Comparison of ENCODE assay signal across 5 cellular contexts in genomic region chr2:87636246-87636645, GRCh38.
DNase-seq lines count a peak whose midpoint lies in the region; FAIRE-seq and TF ChIP-seq lines count a peak whose summit lies in the region.
"Not testable (repeated sequence)": the region's sequence is repeated elsewhere in the genome, so short reads cannot be mapped to it uniquely, and the experiment has no call there.

No MANE protein-coding gene starts in this region.

- H3K4me2 ChIP-seq in endothelial cell of umbilical vein (ENCODE audit: insufficient read depth, low read length): not testable (repeated sequence)

- TF ChIP-seq POLR2A in breast epithelium (IDR thresholded peaks at IDR 0.05); endothelial cell of umbilical vein (IDR thresholded peaks at IDR 0.05; ENCODE audit: low read depth, low read length): not testable (repeated sequence)

- H3K27me3 ChIP-seq in breast epithelium; endothelial cell of umbilical vein (ENCODE audit: control insufficient read depth in 2 of 2, insufficient read depth in 2 of 2, low read length in 2 of 2): not testable (repeated sequence)

- dilution Hi-C loops in endothelial cell of umbilical vein (cut with MboI; ENCODE audit: extremely low pct_ligation_motif_present, low sequenced_read_pairs): not testable (repeated sequence)

- H3K79me2 ChIP-seq in endothelial cell of umbilical vein (ENCODE audit: control insufficient read depth, insufficient read depth, low read length): not testable (repeated sequence)

- peaks cover 14% of the 10 kb centered on the region for H3K4me1 Mint-ChIP-seq in activated CD4-positive, alpha-beta T cell treated with anti-CD3 and anti-CD28 coated beads, Interleukin-2, amount 10 ng/mL, durations not matched to agents 24 days and 14 days
- peaks cover 34% of the 10 kb centered on the region for H3K4me1 Mint-ChIP-seq in stimulated activated naive CD8-positive, alpha-beta T cell treated with anti-CD3 and anti-CD28 coated beads, Interleukin-15, Interleukin-2, amounts not matched to agents 100 ng/mL and 50 ng/mL, for 24 hours (ENCODE audit: low read depth)

- CTCF ChIA-PET in endothelial cell of umbilical vein (lab: Charles Lee): not testable (repeated sequence)

- not testable (repeated sequence) for H3K4me1 ChIP-seq in breast epithelium; endothelial cell of umbilical vein (ENCODE audit: control insufficient read depth, extremely low read depth, insufficient read depth, low read length)

- intact Hi-C loops in activated CD4-positive, alpha-beta T cell treated with anti-CD3 and anti-CD28 coated beads, Interleukin-2, amount 10 ng/mL, durations not matched to agents 24 days and 14 days (cut with micrococcal nuclease); breast epithelium (cut with DNase I; ENCODE audit: low total_unique reads); endothelial cell of umbilical vein (cut with micrococcal nuclease): not testable (repeated sequence)

- peak; percentile 52 for DNase-seq in activated CD4-positive, alpha-beta T cell treated with anti-CD3 and anti-CD28 coated beads, Interleukin-2, amount 10 ng/mL, durations not matched to agents 24 days and 14 days
- not testable (repeated sequence) for DNase-seq in breast epithelium (ENCODE audit: low spot score in 2 of 2); endothelial cell of umbilical vein (ENCODE audit: low read depth, low spot score)
- DNase-seq in kidney tubule cell (ENCODE audit: low spot score): peak; percentile 2

- H3K4me3 Mint-ChIP-seq in activated CD4-positive, alpha-beta T cell treated with anti-CD3 and anti-CD28 coated beads, Interleukin-2, amount 10 ng/mL, durations not matched to agents 24 days and 14 days; stimulated activated naive CD8-positive, alpha-beta T cell treated with anti-CD3 and anti-CD28 coated beads, Interleukin-15, Interleukin-2, amounts not matched to agents 100 ng/mL and 50 ng/mL, for 24 hours: not testable (repeated sequence)

- not testable (repeated sequence) for H3K27me3 Mint-ChIP-seq in activated CD4-positive, alpha-beta T cell treated with anti-CD3 and anti-CD28 coated beads, Interleukin-2, amount 10 ng/mL, durations not matched to agents 24 days and 14 days; stimulated activated naive CD8-positive, alpha-beta T cell treated with anti-CD3 and anti-CD28 coated beads, Interleukin-15, Interleukin-2, amounts not matched to agents 100 ng/mL and 50 ng/mL, for 24 hours

- not testable (repeated sequence) for H3K36me3 Mint-ChIP-seq in activated CD4-positive, alpha-beta T cell treated with anti-CD3 and anti-CD28 coated beads, Interleukin-2, amount 10 ng/mL, durations not matched to agents 24 days and 14 days (ENCODE audit: low read depth); stimulated activated naive CD8-positive, alpha-beta T cell treated with anti-CD3 and anti-CD28 coated beads, Interleukin-15, Interleukin-2, amounts not matched to agents 100 ng/mL and 50 ng/mL, for 24 hours (ENCODE audit: low read depth)

- H3K9me3 Mint-ChIP-seq in activated CD4-positive, alpha-beta T cell treated with anti-CD3 and anti-CD28 coated beads, Interleukin-2, amount 10 ng/mL, durations not matched to agents 24 days and 14 days; stimulated activated naive CD8-positive, alpha-beta T cell treated with anti-CD3 and anti-CD28 coated beads, Interleukin-15, Interleukin-2, amounts not matched to agents 100 ng/mL and 50 ng/mL, for 24 hours: not testable (repeated sequence)

- peak; percentile 49 for FAIRE-seq in endothelial cell of umbilical vein (lab: Jason Lieb, UNC)

- H3K27ac Mint-ChIP-seq in activated CD4-positive, alpha-beta T cell treated with anti-CD3 and anti-CD28 coated beads, Interleukin-2, amount 10 ng/mL, durations not matched to agents 24 days and 14 days: not testable (repeated sequence)
- peak overlapping the region; percentile 63 for H3K27ac Mint-ChIP-seq in stimulated activated naive CD8-positive, alpha-beta T cell treated with anti-CD3 and anti-CD28 coated beads, Interleukin-15, Interleukin-2, amounts not matched to agents 100 ng/mL and 50 ng/mL, for 24 hours

- peak overlapping the region; percentile 1 to 36 for H3K27ac ChIP-seq in breast epithelium
- H3K27ac ChIP-seq in endothelial cell of umbilical vein (ENCODE audit: insufficient read depth, low read depth, low read length): not testable (repeated sequence)

- not testable (repeated sequence) for H4K20me1 ChIP-seq in endothelial cell of umbilical vein (replicated peaks; ENCODE audit: control insufficient read depth, extremely low read depth, insufficient read depth, low read length)

- not testable (repeated sequence) for H3K9me3 ChIP-seq in breast epithelium; endothelial cell of umbilical vein (replicated peaks; ENCODE audit: control insufficient read depth, insufficient read depth, low read length)

- H3K9ac ChIP-seq in endothelial cell of umbilical vein (replicated peaks; ENCODE audit: extremely low read depth, insufficient read depth, low read length): not testable (repeated sequence)

- not testable (repeated sequence) for H3K4me3 ChIP-seq in breast epithelium; endothelial cell of umbilical vein (replicated peaks in 1 of 3; ENCODE audit: insufficient read depth in 1 of 3, low read depth in 1 of 3, low read length in 3 of 3)

- not testable (repeated sequence) for BruUV-seq in endothelial cell of umbilical vein (replicated peaks; lab: Mats Ljungman, UMichigan)

- H2AFZ ChIP-seq in endothelial cell of umbilical vein (ENCODE audit: low read depth, low read length): not testable (repeated sequence)

- not testable (repeated sequence) for TF ChIP-seq CTCF in breast epithelium (IDR thresholded peaks at IDR 0.05); endothelial cell of umbilical vein (IDR thresholded peaks at IDR 0.05; ENCODE audit: extremely low read depth in 1 of 2, insufficient read depth in 1 of 2, low read depth in 1 of 2, low read length in 2 of 2)

- H3K36me3 ChIP-seq in breast epithelium; endothelial cell of umbilical vein (ENCODE audit: control insufficient read depth in 2 of 2, extremely low read depth in 1 of 2, insufficient read depth in 2 of 2, low read length in 2 of 2): not testable (repeated sequence)

- H3K9me1 ChIP-seq in endothelial cell of umbilical vein (replicated peaks; ENCODE audit: control insufficient read depth, extremely low read depth, insufficient read depth, low read length): not testable (repeated sequence)

- POLR2A ChIA-PET in endothelial cell of umbilical vein (lab: Charles Lee): not testable (repeated sequence)
